34 cellular contexts compared by ENCODE assay signal in the genomic region with DNA sequence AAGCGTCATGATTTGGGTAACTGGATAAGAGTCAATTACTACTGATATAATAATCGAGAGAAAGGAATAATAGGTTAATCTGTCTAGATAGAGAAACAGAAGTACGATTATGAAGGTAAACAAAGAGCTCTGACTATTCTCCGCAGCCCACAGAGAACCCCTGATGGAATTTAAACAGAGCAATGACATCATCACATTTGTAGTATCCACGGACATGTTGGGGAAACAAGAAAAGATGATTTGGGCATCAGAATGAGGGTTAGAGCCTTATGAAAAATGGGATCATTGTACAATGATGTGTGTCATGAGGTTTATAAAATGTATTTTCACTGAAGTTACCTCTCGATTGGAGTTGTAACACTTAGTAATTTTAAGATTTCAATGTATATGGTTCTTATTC.
"Had no signal": no experiment of that assay in that cellular context is flagged by ENCODE, and none has a peak within 500 bp of the region (broad histone marks: within the 10 kb centered on the region; RNA-seq: fewer than 3 reads in every experiment).

No MANE protein-coding gene starts in this region.

- DNase-seq: Karpas-422, Kasumi-1, MG63, MM.1S, MV-4-11, NCI-H1048, NCI-H1092, NCI-H1092 treated with DMSO at 0.1 percent for 48 hours, NCI-H1105, NCI-H1105 treated with DMSO at 0.1 percent for 48 hours, NCI-H1417, NCI-H1417 treated with DMSO at 0.1 percent for 48 hours, NCI-H1436, NCI-H1436 treated with DMSO at 0.1 percent for 48 hours, NCI-H146, NCI-H1694, NCI-H1694 treated with DMSO at 0.1 percent for 48 hours, NCI-H187, NCI-H187 treated with DMSO at 0.1 percent for 48 hours, NCI-H1930, NCI-H2029, NCI-H2029 treated with DMSO at 0.1 percent for 48 hours, NCI-H2081, NCI-H2081 treated with DMSO at 0.1 percent for 48 hours, NCI-H2107, NCI-H2171, NCI-H2171 treated with DMSO at 0.1 percent for 48 hours, NCI-H2227 treated with DMSO at 0.1 percent for 48 hours, NCI-H226, NCI-H345, NCI-H446, NCI-H446 treated with DMSO at 0.1 percent for 48 hours, NCI-H510A, NCI-H510A treated with DMSO at 0.1 percent for 48 hours had no signal

- H3K27me3 ChIP-seq: MG63 had no signal

- H3K36me3 ChIP-seq: MG63 had no signal

- H3K4me3 ChIP-seq: MG63 had no signal

- H3K9me3 ChIP-seq: MG63 had no signal
